Comparison of ENCODE assay signal across 8 cellular contexts in the genomic region with DNA sequence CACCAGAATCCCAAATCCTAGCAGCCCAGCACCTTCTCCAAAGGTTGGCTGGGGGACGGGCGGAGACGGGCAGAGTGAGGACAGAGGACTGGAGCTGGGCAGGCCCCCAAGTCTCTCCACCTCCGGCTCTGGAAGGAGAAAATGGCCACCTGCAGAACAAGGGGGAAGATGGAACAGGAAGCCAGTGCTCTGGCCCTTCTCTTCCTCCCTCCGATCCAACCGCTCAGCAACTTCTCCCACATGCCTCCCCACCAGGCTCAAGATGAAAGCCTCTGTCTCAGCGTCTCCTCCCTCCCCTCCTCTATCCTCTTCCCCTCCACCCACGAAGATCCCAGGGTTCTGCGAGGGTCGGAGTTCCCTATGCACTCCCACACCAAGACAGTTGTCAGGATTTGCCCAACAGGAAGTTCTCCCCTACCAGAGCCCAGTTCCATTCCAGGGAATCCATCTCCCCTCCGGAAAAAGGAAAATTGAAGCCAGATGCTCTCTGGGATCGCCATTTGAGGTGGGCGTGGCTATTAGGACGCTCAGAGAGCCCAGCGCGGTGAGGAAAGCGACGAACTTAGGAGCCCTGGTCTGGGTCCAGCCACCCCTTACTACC. TPM values are rescaled to one million over a fixed set of nuclear protein-coding genes. Genes with fewer than 3 reads are reported as not detected.
DNase-seq lines count a peak whose midpoint lies in the region; ATAC-seq and TF ChIP-seq lines count a peak whose summit lies in the region.

No MANE protein-coding gene starts in this region.

- H3K36me3 ChIP-seq in GM23338 (ENCODE audit: insufficient read depth): no peaks in the 10 kb centered on the region
- no peaks in the 10 kb centered on the region for H3K36me3 ChIP-seq in brain microvascular endothelial cell (replicated peaks)
- no peaks in the 10 kb centered on the region for H3K36me3 ChIP-seq in skeletal muscle tissue (ENCODE audit: control insufficient read depth in 3 of 3, insufficient read depth in 3 of 3, low read length in 3 of 3)
- H3K36me3 ChIP-seq in PC-3 (ENCODE audit: low read depth, low read length): no peaks in the 10 kb centered on the region

- no peaks in the 10 kb centered on the region for H3K79me2 ChIP-seq in GM23338 (replicated peaks; ENCODE audit: insufficient read depth)
- H3K79me2 ChIP-seq in PC-3 (ENCODE audit: low read length): no peaks in the 10 kb centered on the region

- TF ChIP-seq CTCF in GM23338 (conservative IDR thresholded peaks at IDR 0.05; ENCODE audit: low read depth in 2 of 2): no peak
- no peak for TF ChIP-seq CTCF in brain microvascular endothelial cell (IDR thresholded peaks at IDR 0.05; ENCODE audit: low read depth, low read length, missing control alignments)
- no peak for TF ChIP-seq CTCF in PC-3 (conservative IDR thresholded peaks at IDR 0.05; ENCODE audit: low read depth, low read length)

- H4K20me1 ChIP-seq in GM23338 (replicated peaks; ENCODE audit: insufficient read depth): no peaks in the 10 kb centered on the region
- H4K20me1 ChIP-seq in PC-3 (ENCODE audit: low read length): no peaks in the 10 kb centered on the region

- H3K4me3 ChIP-seq in GM23338 (peak overlapping the region; percentile 58), brain microvascular endothelial cell (ENCODE audit: low read depth, low read length) (peak overlapping the region; percentile 20), skeletal muscle tissue (ENCODE audit: low read length in 3 of 3) (peak overlapping the region; percentile 62 to 70 (median 67)), PC-3 (ENCODE audit: low read length) (no peak overlapping the region)

- H3K4me3 Mint-ChIP-seq in GM23338: peak overlapping the region; percentile 63

- H3K4me1 Mint-ChIP-seq in GM23338: peaks cover 58% of the 10 kb centered on the region

- H3K4me2 ChIP-seq in GM23338 (peak overlapping the region; percentile 86), PC-3 (ENCODE audit: low read length) (no peak overlapping the region)

- 0 out of 3 replicates have a peak, but pooled peaks cover 3% of the 10 kb centered on the region for H3K36me3 Mint-ChIP-seq in GM23338 (ENCODE audit: low read depth)

- CTCF ChIA-PET in PC-3 (lab: Charles Lee): no interaction called here

- in situ Hi-C loops in brain microvascular endothelial cell (cut with HindIII; ENCODE audit: low pct_ligation_motif_present, low sequenced_read_pairs): no loop called here

- H3K27ac ChIP-seq in GM23338 (ENCODE audit: low read depth) (peak overlapping the region; percentile 100), brain microvascular endothelial cell (no peak overlapping the region), skeletal muscle tissue (ENCODE audit: low read depth, low read length) (peak overlapping the region; percentile 71), PC-3 (ENCODE audit: low read length) (no peak overlapping the region)

- DNase-seq in GM23338 (ENCODE audit: low spot score): peak; percentile 96
- DNase-seq in brain microvascular endothelial cell: no peak
- peak; percentile 62 for DNase-seq in iPS-NIHi11 (ENCODE audit: low spot score)
- no peak for DNase-seq in ureter (ENCODE audit: low spot score)
- DNase-seq in PC-3: no peak

- no TSS peak for BruUV-seq in PC-3 (replicated peaks; lab: Mats Ljungman, UMichigan)

- no peaks in the 10 kb centered on the region; the same call in 1 of the 2 replicates for H3K9me2 ChIP-seq in GM23338 (ENCODE audit: insufficient read depth)
- H3K9me2 ChIP-seq in PC-3 (replicated peaks; ENCODE audit: low read length): no peaks in the 10 kb centered on the region

- H3K27me3 ChIP-seq in GM23338 (ENCODE audit: insufficient read depth): no peaks in the 10 kb centered on the region
- H3K27me3 ChIP-seq in brain microvascular endothelial cell (replicated peaks): no peaks in the 10 kb centered on the region
- no peaks in the 10 kb centered on the region for H3K27me3 ChIP-seq in skeletal muscle tissue (ENCODE audit: control insufficient read depth in 3 of 3, insufficient read depth in 3 of 3, low read length in 3 of 3)
- peaks cover 7% of the 10 kb centered on the region; the same call in 1 of the 2 replicates for H3K27me3 ChIP-seq in PC-3 (ENCODE audit: low read length)

- POLR2A ChIA-PET in PC-3 (lab: Charles Lee; ENCODE audit: unreplicated experiment): no interaction called here

- H3K9ac ChIP-seq in skeletal muscle tissue (ENCODE audit: low read depth in 1 of 3, low read length in 3 of 3) (peak overlapping the region in 2 of 3 donors; percentile 30 to 62), PC-3 (ENCODE audit: low read length) (no peak overlapping the region)

- intact Hi-C loops in PC-3 (cut with micrococcal nuclease): no loop called here

- H2AFZ ChIP-seq in GM23338 (no peak overlapping the region), PC-3 (ENCODE audit: low read length) (no peak overlapping the region)

- no peaks in the 10 kb centered on the region for H3K9me3 Mint-ChIP-seq in GM23338

- peaks cover 21% of the 10 kb centered on the region for H3K27me3 Mint-ChIP-seq in GM23338 (ENCODE audit: insufficient read depth, low read depth, poor library complexity)

- H3K9me3 ChIP-seq in skeletal muscle tissue (ENCODE audit: control insufficient read depth in 3 of 3, low read length in 3 of 3) (no peaks in the 10 kb centered on the region), PC-3 (ENCODE audit: low read length) (no peaks in the 10 kb centered on the region)

- H3K27ac Mint-ChIP-seq in GM23338: peak overlapping the region; percentile 99

- H3F3A ChIP-seq in GM23338 (replicated peaks; ENCODE audit: low read depth) (peaks cover 26% of the 10 kb centered on the region), PC-3 (ENCODE audit: low read length, unreplicated experiment) (no peaks in the 10 kb centered on the region)

- H3K4me1 ChIP-seq in GM23338 (ENCODE audit: insufficient read depth): peaks cover 43% of the 10 kb centered on the region
- peaks cover 5 to 9% (median 8%) of the 10 kb centered on the region in 3 donors for H3K4me1 ChIP-seq in skeletal muscle tissue (ENCODE audit: control insufficient read depth in 3 of 3, insufficient read depth in 3 of 3, low read length in 3 of 3)
- H3K4me1 ChIP-seq in PC-3 (ENCODE audit: insufficient read depth, low read length): no peaks in the 10 kb centered on the region

- ATAC-seq in GM23338 (peak; percentile 55), HG03342 (IDR thresholded peaks at IDR 0.05; ENCODE audit: unreplicated experiment) (no peak), PC-3 (no peak), GM21717 (IDR thresholded peaks at IDR 0.05; ENCODE audit: unreplicated experiment) (no peak)

TF ChIP-seq in GM23338, 12 proteins besides CTCF, POLR2A, EP300 and RAD21:
- peak; percentile 13 for TF ChIP-seq POLR2AphosphoS5 (IDR thresholded peaks at IDR 0.05; ENCODE audit: low read depth)
- TF ChIP-seq ZNF331 (CRISPR knock-in tag; IDR thresholded peaks at IDR 0.05; ENCODE audit: low read depth): no peak

RNA-seq across cellular contexts. Expression of gene ADA2, which starts 20.0 kb away (rescaled TPM):
- total RNA-seq in GM23338 (2014; rRNA removed; shearing (Covaris generic)): 29.3 and 42.6 TPM in 2 replicates
- polyA plus RNA-seq in GM23338 (2016; fragmentation: Nextera tagmentation; extraction: Ambion mirVana): 10.7 and 11.2 TPM in 2 replicates
- total RNA-seq in skeletal muscle tissue (5.7 TPM), ureter (22.9 TPM), PC-3 (2014; rRNA removed) (not detected in 2 replicates)

RNA-seq across cellular contexts. Expression of gene HDHD5, which starts 40.2 kb away (rescaled TPM):
- total RNA-seq in GM23338 (2014; rRNA removed; shearing (Covaris generic)): 102 and 116 TPM in 2 replicates
- polyA plus RNA-seq in GM23338 (2016; fragmentation: Nextera tagmentation; extraction: Ambion mirVana): 54.9 and 70.0 TPM in 2 replicates
- total RNA-seq in skeletal muscle tissue: 42.8 TPM
- total RNA-seq in ureter: 30.2 TPM
- total RNA-seq in PC-3 (2014; rRNA removed): 57.3 and 62.9 TPM in 2 replicates

Comparison
In these comparisons a context has a peak if more than half of its experiments do, and no peak if none do; other contexts are left out.
1. DNase-seq: peak in GM23338 (single experiment) and iPS-NIHi11 (single experiment); none in brain microvascular endothelial cell (single experiment), ureter (single experiment) and PC-3 (single experiment).
2. H3K27ac ChIP-seq: peak in GM23338 (single experiment) and skeletal muscle tissue (single experiment); none in brain microvascular endothelial cell (single experiment) and PC-3 (single experiment).